In genomic region chr4:139295317-139296299, GRCh38 we compare ENCODE assay signal across 1 cellular context.
TF ChIP-seq lines count a peak whose summit lies in the region.

No MANE protein-coding gene starts in this region.

TF ChIP-seq in HepG2, 621 proteins besides CTCF, POLR2A, EP300 and RAD21 (continued from another document and continues in another):
- TF ChIP-seq MLXIP (CRISPR knock-in tag; IDR thresholded peaks at IDR 0.05; ENCODE audit: borderline replicate concordance) (no peak), CENPT (CRISPR knock-in tag; IDR thresholded peaks at IDR 0.05; ENCODE audit: low read depth) (no peak), ZNF260 (CRISPR knock-in tag; IDR thresholded peaks at IDR 0.05; ENCODE audit: borderline replicate concordance, low read depth) (no peak), ZNF761 (CRISPR knock-in tag; conservative IDR thresholded peaks at IDR 0.05) (0 out of 2 replicates have a peak, but pooled peaks have one; percentile 32), FOXA1 (IDR thresholded peaks at IDR 0.05) (no peak), FOXA1 (CRISPR knock-in tag; IDR thresholded peaks at IDR 0.05) (peak; percentile 69), ZNF841 (CRISPR knock-in tag; IDR thresholded peaks at IDR 0.05; ENCODE audit: borderline replicate concordance) (no peak), ZNF550 (CRISPR knock-in tag; IDR thresholded peaks at IDR 0.05; ENCODE audit: borderline replicate concordance) (0 out of 2 replicates have a peak, but pooled peaks have one; percentile 76), RFX3 (CRISPR knock-in tag; IDR thresholded peaks at IDR 0.05) (no peak), ATF4 (CRISPR knock-in tag; IDR thresholded peaks at IDR 0.05) (no peak; a peak in 1 of 4 replicates), SALL1 (CRISPR knock-in tag; IDR thresholded peaks at IDR 0.05) (peak; percentile 88), ZFP1 (CRISPR knock-in tag; IDR thresholded peaks at IDR 0.05) (no peak), ZNF274 (CRISPR knock-in tag; IDR thresholded peaks at IDR 0.05) (peak; percentile 86; the same call in 1 of the 2 replicates), HNRNPLL (IDR thresholded peaks at IDR 0.05; ENCODE audit: low read depth, low read length, poor library complexity, severe bottlenecking) (peak; percentile 66), ZNF709 (CRISPR knock-in tag; IDR thresholded peaks at IDR 0.05) (peak; percentile 78; the same call in 1 of the 2 replicates), ZUFSP (CRISPR knock-in tag; IDR thresholded peaks at IDR 0.05; ENCODE audit: borderline replicate concordance) (no peak), TGIF2 (CRISPR knock-in tag; IDR thresholded peaks at IDR 0.05) (peak; percentile 38; the same call in 1 of the 2 replicates), THAP8 (CRISPR knock-in tag; IDR thresholded peaks at IDR 0.05; ENCODE audit: borderline replicate concordance) (0 out of 2 replicates have a peak, but pooled peaks have one; percentile 77), ZNF629 (CRISPR knock-in tag; conservative IDR thresholded peaks at IDR 0.05) (0 out of 2 replicates have a peak, but pooled peaks have one; percentile 29), NR3C1 (CRISPR knock-in tag; IDR thresholded peaks at IDR 0.05) (no peak), ERF (CRISPR knock-in tag; IDR thresholded peaks at IDR 0.05) (peak; percentile 69), SMAD3 (CRISPR knock-in tag; IDR thresholded peaks at IDR 0.05) (no peak), PAX8 (CRISPR knock-in tag; IDR thresholded peaks at IDR 0.05; ENCODE audit: borderline replicate concordance) (peak; percentile 70), RXRB (CRISPR knock-in tag; IDR thresholded peaks at IDR 0.05; ENCODE audit: borderline replicate concordance) (peak; percentile 72), ZNF224 (CRISPR knock-in tag; IDR thresholded peaks at IDR 0.05) (no peak), SIX4 (CRISPR knock-in tag; IDR thresholded peaks at IDR 0.05) (peak; percentile 43; the same call in 1 of the 2 replicates), THAP9 (CRISPR knock-in tag; IDR thresholded peaks at IDR 0.05; ENCODE audit: borderline replicate concordance) (peak; percentile 82), ZNF367 (CRISPR knock-in tag; IDR thresholded peaks at IDR 0.05; ENCODE audit: borderline replicate concordance) (no peak), KLF16 (CRISPR knock-in tag; IDR thresholded peaks at IDR 0.05) (peak in 1 of 2 experiments; percentile 69; a peak in 1 of 4 replicates), ZNF160 (CRISPR knock-in tag; IDR thresholded peaks at IDR 0.05) (peak; percentile 92), ZNF292 (CRISPR knock-in tag; IDR thresholded peaks at IDR 0.05; ENCODE audit: borderline replicate concordance, low read depth) (peak; percentile 88; the same call in 1 of the 2 replicates), WIZ (CRISPR knock-in tag; IDR thresholded peaks at IDR 0.05) (no peak), RFXAP (CRISPR knock-in tag; IDR thresholded peaks at IDR 0.05; ENCODE audit: borderline replicate concordance) (0 out of 2 replicates have a peak, but pooled peaks have one; percentile 75)
- TF ChIP-seq, protein P1, sequence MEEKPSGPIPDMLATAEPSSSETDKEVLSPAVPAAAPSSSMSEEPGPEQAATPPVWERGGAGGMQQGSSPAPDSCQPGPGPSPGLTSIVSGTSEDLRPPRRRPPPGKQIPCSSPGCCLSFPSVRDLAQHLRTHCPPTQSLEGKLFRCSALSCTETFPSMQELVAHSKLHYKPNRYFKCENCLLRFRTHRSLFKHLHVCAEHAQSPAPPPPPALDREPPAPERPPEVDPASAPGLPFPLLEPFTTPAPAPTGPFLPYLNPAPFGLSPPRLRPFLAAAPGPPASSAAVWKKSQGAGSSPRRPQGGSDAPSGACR (CRISPR knock-in tag; IDR thresholded peaks at IDR 0.05), result peak; percentile 84; the same call in 1 of the 2 replicates
- TF ChIP-seq, protein P2, sequence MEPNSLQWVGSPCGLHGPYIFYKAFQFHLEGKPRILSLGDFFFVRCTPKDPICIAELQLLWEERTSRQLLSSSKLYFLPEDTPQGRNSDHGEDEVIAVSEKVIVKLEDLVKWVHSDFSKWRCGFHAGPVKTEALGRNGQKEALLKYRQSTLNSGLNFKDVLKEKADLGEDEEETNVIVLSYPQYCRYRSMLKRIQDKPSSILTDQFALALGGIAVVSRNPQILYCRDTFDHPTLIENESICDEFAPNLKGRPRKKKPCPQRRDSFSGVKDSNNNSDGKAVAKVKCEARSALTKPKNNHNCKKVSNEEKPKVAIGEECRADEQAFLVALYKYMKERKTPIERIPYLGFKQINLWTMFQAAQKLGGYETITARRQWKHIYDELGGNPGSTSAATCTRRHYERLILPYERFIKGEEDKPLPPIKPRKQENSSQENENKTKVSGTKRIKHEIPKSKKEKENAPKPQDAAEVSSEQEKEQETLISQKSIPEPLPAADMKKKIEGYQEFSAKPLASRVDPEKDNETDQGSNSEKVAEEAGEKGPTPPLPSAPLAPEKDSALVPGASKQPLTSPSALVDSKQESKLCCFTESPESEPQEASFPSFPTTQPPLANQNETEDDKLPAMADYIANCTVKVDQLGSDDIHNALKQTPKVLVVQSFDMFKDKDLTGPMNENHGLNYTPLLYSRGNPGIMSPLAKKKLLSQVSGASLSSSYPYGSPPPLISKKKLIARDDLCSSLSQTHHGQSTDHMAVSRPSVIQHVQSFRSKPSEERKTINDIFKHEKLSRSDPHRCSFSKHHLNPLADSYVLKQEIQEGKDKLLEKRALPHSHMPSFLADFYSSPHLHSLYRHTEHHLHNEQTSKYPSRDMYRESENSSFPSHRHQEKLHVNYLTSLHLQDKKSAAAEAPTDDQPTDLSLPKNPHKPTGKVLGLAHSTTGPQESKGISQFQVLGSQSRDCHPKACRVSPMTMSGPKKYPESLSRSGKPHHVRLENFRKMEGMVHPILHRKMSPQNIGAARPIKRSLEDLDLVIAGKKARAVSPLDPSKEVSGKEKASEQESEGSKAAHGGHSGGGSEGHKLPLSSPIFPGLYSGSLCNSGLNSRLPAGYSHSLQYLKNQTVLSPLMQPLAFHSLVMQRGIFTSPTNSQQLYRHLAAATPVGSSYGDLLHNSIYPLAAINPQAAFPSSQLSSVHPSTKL (CRISPR knock-in tag; IDR thresholded peaks at IDR 0.05), result peak; percentile 76
- TF ChIP-seq, protein P3, sequence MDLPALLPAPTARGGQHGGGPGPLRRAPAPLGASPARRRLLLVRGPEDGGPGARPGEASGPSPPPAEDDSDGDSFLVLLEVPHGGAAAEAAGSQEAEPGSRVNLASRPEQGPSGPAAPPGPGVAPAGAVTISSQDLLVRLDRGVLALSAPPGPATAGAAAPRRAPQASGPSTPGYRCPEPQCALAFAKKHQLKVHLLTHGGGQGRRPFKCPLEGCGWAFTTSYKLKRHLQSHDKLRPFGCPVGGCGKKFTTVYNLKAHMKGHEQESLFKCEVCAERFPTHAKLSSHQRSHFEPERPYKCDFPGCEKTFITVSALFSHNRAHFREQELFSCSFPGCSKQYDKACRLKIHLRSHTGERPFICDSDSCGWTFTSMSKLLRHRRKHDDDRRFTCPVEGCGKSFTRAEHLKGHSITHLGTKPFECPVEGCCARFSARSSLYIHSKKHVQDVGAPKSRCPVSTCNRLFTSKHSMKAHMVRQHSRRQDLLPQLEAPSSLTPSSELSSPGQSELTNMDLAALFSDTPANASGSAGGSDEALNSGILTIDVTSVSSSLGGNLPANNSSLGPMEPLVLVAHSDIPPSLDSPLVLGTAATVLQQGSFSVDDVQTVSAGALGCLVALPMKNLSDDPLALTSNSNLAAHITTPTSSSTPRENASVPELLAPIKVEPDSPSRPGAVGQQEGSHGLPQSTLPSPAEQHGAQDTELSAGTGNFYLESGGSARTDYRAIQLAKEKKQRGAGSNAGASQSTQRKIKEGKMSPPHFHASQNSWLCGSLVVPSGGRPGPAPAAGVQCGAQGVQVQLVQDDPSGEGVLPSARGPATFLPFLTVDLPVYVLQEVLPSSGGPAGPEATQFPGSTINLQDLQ (CRISPR knock-in tag; IDR thresholded peaks at IDR 0.05), result no peak
- TF ChIP-seq, protein P4, sequence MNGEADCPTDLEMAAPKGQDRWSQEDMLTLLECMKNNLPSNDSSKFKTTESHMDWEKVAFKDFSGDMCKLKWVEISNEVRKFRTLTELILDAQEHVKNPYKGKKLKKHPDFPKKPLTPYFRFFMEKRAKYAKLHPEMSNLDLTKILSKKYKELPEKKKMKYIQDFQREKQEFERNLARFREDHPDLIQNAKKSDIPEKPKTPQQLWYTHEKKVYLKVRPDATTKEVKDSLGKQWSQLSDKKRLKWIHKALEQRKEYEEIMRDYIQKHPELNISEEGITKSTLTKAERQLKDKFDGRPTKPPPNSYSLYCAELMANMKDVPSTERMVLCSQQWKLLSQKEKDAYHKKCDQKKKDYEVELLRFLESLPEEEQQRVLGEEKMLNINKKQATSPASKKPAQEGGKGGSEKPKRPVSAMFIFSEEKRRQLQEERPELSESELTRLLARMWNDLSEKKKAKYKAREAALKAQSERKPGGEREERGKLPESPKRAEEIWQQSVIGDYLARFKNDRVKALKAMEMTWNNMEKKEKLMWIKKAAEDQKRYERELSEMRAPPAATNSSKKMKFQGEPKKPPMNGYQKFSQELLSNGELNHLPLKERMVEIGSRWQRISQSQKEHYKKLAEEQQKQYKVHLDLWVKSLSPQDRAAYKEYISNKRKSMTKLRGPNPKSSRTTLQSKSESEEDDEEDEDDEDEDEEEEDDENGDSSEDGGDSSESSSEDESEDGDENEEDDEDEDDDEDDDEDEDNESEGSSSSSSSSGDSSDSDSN (CRISPR knock-in tag; IDR thresholded peaks at IDR 0.05), result peak; percentile 93
- TF ChIP-seq, protein P5, sequence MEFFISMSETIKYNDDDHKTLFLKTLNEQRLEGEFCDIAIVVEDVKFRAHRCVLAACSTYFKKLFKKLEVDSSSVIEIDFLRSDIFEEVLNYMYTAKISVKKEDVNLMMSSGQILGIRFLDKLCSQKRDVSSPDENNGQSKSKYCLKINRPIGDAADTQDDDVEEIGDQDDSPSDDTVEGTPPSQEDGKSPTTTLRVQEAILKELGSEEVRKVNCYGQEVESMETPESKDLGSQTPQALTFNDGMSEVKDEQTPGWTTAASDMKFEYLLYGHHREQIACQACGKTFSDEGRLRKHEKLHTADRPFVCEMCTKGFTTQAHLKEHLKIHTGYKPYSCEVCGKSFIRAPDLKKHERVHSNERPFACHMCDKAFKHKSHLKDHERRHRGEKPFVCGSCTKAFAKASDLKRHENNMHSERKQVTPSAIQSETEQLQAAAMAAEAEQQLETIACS (CRISPR knock-in tag; IDR thresholded peaks at IDR 0.05), result no peak
